ENCODE assay signal across 22 cellular contexts in genomic region chr10:119454231-119454804, GRCh38.
"Had no signal": no experiment of that assay in that cellular context is flagged by ENCODE, and none has a peak within 500 bp of the region (broad histone marks: within the 10 kb centered on the region; RNA-seq: fewer than 3 reads in every experiment).

No MANE protein-coding gene starts in this region.

- H3K4me1 Mint-ChIP-seq: activated naive CD8-positive, alpha-beta T cell treated with anti-CD3 and anti-CD28 coated beads, Interleukin-2, amount 10 ng/mL, durations not matched to agents 7 days and 5 days had no signal

- H3K4me3 ChIP-seq: body of pancreas, lung, ovary, smooth muscle cell, tibial nerve, uterus had no signal

- H3K4me1 ChIP-seq: body of pancreas, uterus had no signal

- H3K9me3 ChIP-seq: body of pancreas, ovary, tibial nerve, uterus had no signal

- H3K27me3 Mint-ChIP-seq: activated CD4-positive, alpha-beta memory T cell treated with anti-CD3 and anti-CD28 coated beads, Interleukin-2, amount 10 ng/mL, durations not matched to agents 7 days and 5 days; activated CD8-positive, alpha-beta memory T cell treated with anti-CD3 and anti-CD28 coated beads, Interleukin-2, amount 10 ng/mL, durations not matched to agents 7 days and 5 days; activated naive CD8-positive, alpha-beta T cell treated with anti-CD3 and anti-CD28 coated beads, Interleukin-2, amount 10 ng/mL, durations not matched to agents 7 days and 5 days; effector memory CD8-positive, alpha-beta T cell had no signal

- H3K27me3 ChIP-seq: body of pancreas, ovary, tibial nerve, uterus had no signal

- H3K27ac Mint-ChIP-seq: activated CD4-positive, alpha-beta memory T cell treated with anti-CD3 and anti-CD28 coated beads, Interleukin-2, amount 10 ng/mL, durations not matched to agents 7 days and 5 days; activated naive CD8-positive, alpha-beta T cell treated with anti-CD3 and anti-CD28 coated beads, Interleukin-2, amount 10 ng/mL, durations not matched to agents 7 days and 5 days; activated T-helper 2 cell treated with anti-CD3 and anti-CD28 coated beads, Interferon-gamma antibody, Interleukin-2, Interleukin-4, amounts not matched to agents 10 μg/mL and 5 μg/mL and 100 μg/mL, durations not matched to agents 14 hours and 24 hours and 36 hours; effector memory CD8-positive, alpha-beta T cell; T-helper 2 cell treated with Interferon-gamma antibody and Interleukin-4, amounts not matched to agents 5 μg/mL and 100 μg/mL, for 36 hours had no signal

- H3K9me3 Mint-ChIP-seq: activated CD4-positive, alpha-beta memory T cell treated with anti-CD3 and anti-CD28 coated beads, Interleukin-2, amount 10 ng/mL, durations not matched to agents 7 days and 5 days; activated naive CD8-positive, alpha-beta T cell treated with anti-CD3 and anti-CD28 coated beads, Interleukin-2, amount 10 ng/mL, durations not matched to agents 7 days and 5 days; activated T-helper 2 cell treated with anti-CD3 and anti-CD28 coated beads, Interferon-gamma antibody, Interleukin-2, Interleukin-4, amounts not matched to agents 10 μg/mL and 5 μg/mL and 100 μg/mL, durations not matched to agents 14 hours and 24 hours and 36 hours; effector memory CD8-positive, alpha-beta T cell; T-helper 2 cell treated with Interferon-gamma antibody and Interleukin-4, amounts not matched to agents 5 μg/mL and 100 μg/mL, for 36 hours had no signal

- H3K36me3 Mint-ChIP-seq: activated CD8-positive, alpha-beta memory T cell treated with anti-CD3 and anti-CD28 coated beads, Interleukin-2, amount 10 ng/mL, durations not matched to agents 7 days and 5 days; activated naive CD8-positive, alpha-beta T cell treated with anti-CD3 and anti-CD28 coated beads, Interleukin-2, amount 10 ng/mL, durations not matched to agents 7 days and 5 days had no signal

- H3K36me3 ChIP-seq: ovary, uterus had no signal

- H3K4me3 Mint-ChIP-seq: activated CD4-positive, alpha-beta memory T cell treated with anti-CD3 and anti-CD28 coated beads, Interleukin-2, amount 10 ng/mL, durations not matched to agents 7 days and 5 days; activated CD8-positive, alpha-beta memory T cell treated with anti-CD3 and anti-CD28 coated beads, Interleukin-2, amount 10 ng/mL, durations not matched to agents 7 days and 5 days; activated naive CD8-positive, alpha-beta T cell treated with anti-CD3 and anti-CD28 coated beads, Interleukin-2, amount 10 ng/mL, durations not matched to agents 7 days and 5 days; effector memory CD8-positive, alpha-beta T cell; T-helper 2 cell treated with Interferon-gamma antibody and Interleukin-4, amounts not matched to agents 5 μg/mL and 100 μg/mL, for 36 hours had no signal

- ATAC-seq: activated CD8-positive, alpha-beta memory T cell treated with anti-CD3 and anti-CD28 coated beads, Interleukin-2, amount 10 ng/mL, durations not matched to agents 7 days and 5 days; body of pancreas; effector memory CD8-positive, alpha-beta T cell; left lobe of liver; sciatic nerve had no signal

- H3K27ac ChIP-seq: body of pancreas, ovary, tibial nerve, uterus had no signal

- DNase-seq: activated CD4-positive, alpha-beta memory T cell treated with anti-CD3 and anti-CD28 coated beads, Interleukin-2, amount 10 ng/mL, durations not matched to agents 7 days and 5 days; activated CD4-positive, alpha-beta T cell treated with anti-CD3 and anti-CD28 coated beads for 48 hours; activated CD4-positive, CD25-positive, alpha-beta regulatory T cell; activated CD8-positive, alpha-beta memory T cell treated with anti-CD3 and anti-CD28 coated beads, Interleukin-2, amount 10 ng/mL, durations not matched to agents 7 days and 5 days; activated naive CD4-positive, alpha-beta T cell treated with Interleukin-2 at 50 U/mL for 16 hours; activated naive CD8-positive, alpha-beta T cell treated with anti-CD3 and anti-CD28 coated beads, Interleukin-2, amount 10 ng/mL, durations not matched to agents 7 days and 5 days; amygdala; body of pancreas; effector memory CD8-positive, alpha-beta T cell; foreskin fibroblast; kidney; midbrain; stimulated activated naive CD4-positive, alpha-beta T cell treated with Interleukin-2 at 50 U/mL for 16 hours; uterus had no signal

- H3K4me2 ChIP-seq: smooth muscle cell had no signal
